ENCODE assay signal across 8 cellular contexts in genomic region chr19:13978306-13978705, GRCh38.
A peak's percentile ranks its signal among the peaks of the same experiment; 100 is the strongest.
DNase-seq lines count a peak whose midpoint lies in the region; ATAC-seq lines count a peak whose summit lies in the region.

No MANE protein-coding gene starts in this region.

- H3K27ac Mint-ChIP-seq in stimulated activated effector memory CD8-positive, alpha-beta T cell treated with anti-CD3 and anti-CD28 coated beads, Interleukin-12 subunit alpha, Interleukin-12 subunit beta, amount 100 ng/mL, for 72 hours = peak overlapping the region; percentile 74

- H3K4me1 Mint-ChIP-seq in stimulated activated effector memory CD8-positive, alpha-beta T cell treated with anti-CD3 and anti-CD28 coated beads, Interleukin-12 subunit alpha, Interleukin-12 subunit beta, amount 100 ng/mL, for 72 hours = peaks cover 15% of the 10 kb centered on the region

- H3K4me3 Mint-ChIP-seq in stimulated activated effector memory CD8-positive, alpha-beta T cell treated with anti-CD3 and anti-CD28 coated beads, Interleukin-12 subunit alpha, Interleukin-12 subunit beta, amount 100 ng/mL, for 72 hours = peak overlapping the region; percentile 59

- H3K36me3 Mint-ChIP-seq in stimulated activated effector memory CD8-positive, alpha-beta T cell treated with anti-CD3 and anti-CD28 coated beads, Interleukin-12 subunit alpha, Interleukin-12 subunit beta, amount 100 ng/mL, for 72 hours = peaks cover 28% of the 10 kb centered on the region

- no peaks in the 10 kb centered on the region for H3K9me3 Mint-ChIP-seq in stimulated activated effector memory CD8-positive, alpha-beta T cell treated with anti-CD3 and anti-CD28 coated beads, Interleukin-12 subunit alpha, Interleukin-12 subunit beta, amount 100 ng/mL, for 72 hours

- ATAC-seq in stimulated activated effector memory CD8-positive, alpha-beta T cell treated with anti-CD3 and anti-CD28 coated beads, Interleukin-12 subunit alpha, Interleukin-12 subunit beta, amount 100 ng/mL, for 72 hours = peak; percentile 53
- no peak for ATAC-seq in GM19397 (IDR thresholded peaks at IDR 0.05; ENCODE audit: unreplicated experiment)
- no peak for ATAC-seq in HG03280 (IDR thresholded peaks at IDR 0.05; ENCODE audit: unreplicated experiment)

- peak; percentile 43 for DNase-seq in activated T-cell treated with anti-CD3 and anti-CD28 coated beads, Interleukin-2, amount 50 U/mL, for 1 hour
- DNase-seq in activated T-cell treated with anti-CD3 and anti-CD28 coated beads for 4 hours = no peak
- peak in 32 of 56 donors; percentile 8 to 61 (median 30) for DNase-seq in amygdala (lab: John Stamatoyannopoulos, UW)
- peak; percentile 98 for DNase-seq in iPS-NIHi7 (ENCODE audit: extremely low spot score)
- DNase-seq in stimulated activated effector memory CD8-positive, alpha-beta T cell treated with anti-CD3 and anti-CD28 coated beads, Interleukin-12 subunit alpha, Interleukin-12 subunit beta, amount 100 ng/mL, for 72 hours (ENCODE audit: low spot score in 2 of 2) = no peak
- no peak for DNase-seq in kidney glomerular epithelial cell (lab: John Stamatoyannopoulos, UW)

Comparison
In these comparisons a context has a peak if more than half of its experiments do, and no peak if none do; other contexts are left out.
1. DNase-seq: peak in activated T-cell treated with anti-CD3 and anti-CD28 coated beads, Interleukin-2, amount 50 U/mL, for 1 hour (single experiment), amygdala (32 of 56) and iPS-NIHi7 (single experiment); none in activated T-cell treated with anti-CD3 and anti-CD28 coated beads for 4 hours (single experiment), stimulated activated effector memory CD8-positive, alpha-beta T cell treated with anti-CD3 and anti-CD28 coated beads, Interleukin-12 subunit alpha, Interleukin-12 subunit beta, amount 100 ng/mL, for 72 hours (0 of 2) and kidney glomerular epithelial cell (single experiment).